1 cellular context compared by ENCODE assay signal in genomic region chr11:72778535-72779494, GRCh38.
TF ChIP-seq lines count a peak whose summit lies in the region.

No MANE protein-coding gene starts in this region.

TF ChIP-seq in HCT116, 20 proteins besides CTCF, POLR2A, EP300 and RAD21 (continued from another document):
- TF ChIP-seq, protein P1, sequence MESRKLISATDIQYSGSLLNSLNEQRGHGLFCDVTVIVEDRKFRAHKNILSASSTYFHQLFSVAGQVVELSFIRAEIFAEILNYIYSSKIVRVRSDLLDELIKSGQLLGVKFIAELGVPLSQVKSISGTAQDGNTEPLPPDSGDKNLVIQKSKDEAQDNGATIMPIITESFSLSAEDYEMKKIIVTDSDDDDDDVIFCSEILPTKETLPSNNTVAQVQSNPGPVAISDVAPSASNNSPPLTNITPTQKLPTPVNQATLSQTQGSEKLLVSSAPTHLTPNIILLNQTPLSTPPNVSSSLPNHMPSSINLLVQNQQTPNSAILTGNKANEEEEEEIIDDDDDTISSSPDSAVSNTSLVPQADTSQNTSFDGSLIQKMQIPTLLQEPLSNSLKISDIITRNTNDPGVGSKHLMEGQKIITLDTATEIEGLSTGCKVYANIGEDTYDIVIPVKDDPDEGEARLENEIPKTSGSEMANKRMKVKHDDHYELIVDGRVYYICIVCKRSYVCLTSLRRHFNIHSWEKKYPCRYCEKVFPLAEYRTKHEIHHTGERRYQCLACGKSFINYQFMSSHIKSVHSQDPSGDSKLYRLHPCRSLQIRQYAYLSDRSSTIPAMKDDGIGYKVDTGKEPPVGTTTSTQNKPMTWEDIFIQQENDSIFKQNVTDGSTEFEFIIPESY (IDR thresholded peaks at IDR 0.05; ENCODE audit: extremely low read depth, insufficient replicate concordance, low read length), result no peak
- TF ChIP-seq SRF (IDR thresholded peaks at IDR 0.05; ENCODE audit: low read depth) (no peak), ZNF274 (IDR thresholded peaks at IDR 0.05; ENCODE audit: low read depth, low read length) (no peak), EGR1 (IDR thresholded peaks at IDR 0.05; ENCODE audit: low read depth) (no peak), YY1 (IDR thresholded peaks at IDR 0.05; ENCODE audit: extremely low read depth, insufficient replicate concordance, low read depth, low read length) (no peak), EZH2 (IDR thresholded peaks at IDR 0.05) (no peak), SIN3A (IDR thresholded peaks at IDR 0.05; ENCODE audit: low read depth) (no peak), TCF7L2 (IDR thresholded peaks at IDR 0.05; ENCODE audit: borderline replicate concordance, extremely low read depth, insufficient read depth, insufficient read length) (no peak), EZH2phosphoT487 (IDR thresholded peaks at IDR 0.05; ENCODE audit: borderline replicate concordance) (no peak), MAX (IDR thresholded peaks at IDR 0.05) (no peak), ZFX (IDR thresholded peaks at IDR 0.05) (no peak), ELF1 (IDR thresholded peaks at IDR 0.05; ENCODE audit: borderline replicate concordance, low read depth) (no peak), CBX3 (IDR thresholded peaks at IDR 0.05; ENCODE audit: low read depth) (no peak), REST (IDR thresholded peaks at IDR 0.05; ENCODE audit: low read depth) (no peak), FOSL1 (IDR thresholded peaks at IDR 0.05; ENCODE audit: low read depth) (no peak), SP1 (IDR thresholded peaks at IDR 0.05; ENCODE audit: low read depth) (no peak)
- TF ChIP-seq, protein P2, sequence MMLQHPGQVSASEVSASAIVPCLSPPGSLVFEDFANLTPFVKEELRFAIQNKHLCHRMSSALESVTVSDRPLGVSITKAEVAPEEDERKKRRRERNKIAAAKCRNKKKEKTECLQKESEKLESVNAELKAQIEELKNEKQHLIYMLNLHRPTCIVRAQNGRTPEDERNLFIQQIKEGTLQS (IDR thresholded peaks at IDR 0.05), result no peak
